In genomic region chr13:33450956-33451709, GRCh38 we compare ENCODE assay signal across 15 cellular contexts.
DNase-seq lines count a peak whose midpoint lies in the region; ATAC-seq and TF ChIP-seq lines count a peak whose summit lies in the region.
"Had no signal": no experiment of that assay in that cellular context is flagged by ENCODE, and none has a peak within 500 bp of the region (broad histone marks: within the 10 kb centered on the region; RNA-seq: fewer than 3 reads in every experiment).

No MANE protein-coding gene starts in this region.

- no peak overlapping the region for H2AFZ ChIP-seq in PC-3 (ENCODE audit: low read length)

- CTCF ChIA-PET in PC-3 (lab: Charles Lee) = no interaction called here

- no TSS peak for BruUV-seq in PC-3 (replicated peaks; lab: Mats Ljungman, UMichigan)

- H3K9ac ChIP-seq in PC-3 (ENCODE audit: low read length) (no peak overlapping the region), rectal smooth muscle tissue (ENCODE audit: low read length) (no peak overlapping the region)
- H3K9ac ChIP-seq: BLaER1 had no signal

- H3K36me3 ChIP-seq in PC-3 (ENCODE audit: low read depth, low read length) (no peaks in the 10 kb centered on the region), left lung (no peaks in the 10 kb centered on the region), rectal smooth muscle tissue (ENCODE audit: control insufficient read depth, insufficient read depth, low read length) (no peaks in the 10 kb centered on the region), ascending aorta (no peaks in the 10 kb centered on the region)
- H3K36me3 ChIP-seq: BLaER1, HAP-1 had no signal

- no peak for TF ChIP-seq CTCF in PC-3 (conservative IDR thresholded peaks at IDR 0.05; ENCODE audit: low read depth, low read length)
- no peak for TF ChIP-seq CTCF in left lung (IDR thresholded peaks at IDR 0.05)
- no peak for TF ChIP-seq CTCF in ascending aorta (IDR thresholded peaks at IDR 0.05)

- no peaks in the 10 kb centered on the region for H3K27me3 ChIP-seq in PC-3 (ENCODE audit: low read length)
- H3K27me3 ChIP-seq in left lung = no peaks in the 10 kb centered on the region
- no peaks in the 10 kb centered on the region for H3K27me3 ChIP-seq in rectal smooth muscle tissue (ENCODE audit: control insufficient read depth, insufficient read depth, low read length)
- H3K27me3 ChIP-seq in ascending aorta = no peaks in the 10 kb centered on the region
- H3K27me3 ChIP-seq: BLaER1 had no signal

- no peaks in the 10 kb centered on the region for H4K20me1 ChIP-seq in PC-3 (ENCODE audit: low read length)
- H4K20me1 ChIP-seq: BLaER1 had no signal

- peak; percentile 10 for DNase-seq in PC-3
- DNase-seq in left lung = no peak
- DNase-seq in ascending aorta (ENCODE audit: low spot score in 2 of 2) = no peak
- DNase-seq: 8988T; CD4-positive, alpha-beta memory T cell; DMS153; DMS79; GDM1; IMR-90 had no signal

- intact Hi-C loops in PC-3 (cut with micrococcal nuclease) (no loop called here), left lung (cut with DNase I) (no loop called here), ascending aorta (cut with DNase I) (loop anchor here (5.0 kb wide), 2 partner anchors 91 to 224 kb away; no protein-coding TSS in a partner anchor)

- no peaks in the 10 kb centered on the region for H3K79me2 ChIP-seq in PC-3 (ENCODE audit: low read length)

- POLR2A ChIA-PET in PC-3 (lab: Charles Lee; ENCODE audit: unreplicated experiment) = no interaction called here

- no peak overlapping the region for H3K4me2 ChIP-seq in PC-3 (ENCODE audit: low read length)
- H3K4me2 ChIP-seq: BLaER1 had no signal

- no peak for ATAC-seq in PC-3
- peak; percentile 58 for ATAC-seq in left lung
- ATAC-seq in GM18907 (IDR thresholded peaks at IDR 0.05; ENCODE audit: unreplicated experiment) = no peak
- no peak for ATAC-seq in HG02938 (IDR thresholded peaks at IDR 0.05; ENCODE audit: unreplicated experiment)
- ATAC-seq in HG03159 (IDR thresholded peaks at IDR 0.05; ENCODE audit: unreplicated experiment) = no peak

- H3K27ac ChIP-seq in PC-3 (ENCODE audit: low read length) (no peak overlapping the region), left lung (no peak overlapping the region), rectal smooth muscle tissue (ENCODE audit: low read depth, low read length) (peak overlapping the region; percentile 44), ascending aorta (peak overlapping the region in 1 of 2 donors; percentile 65)
- H3K27ac ChIP-seq: BLaER1 had no signal

- no peak overlapping the region for H3K4me3 ChIP-seq in PC-3 (ENCODE audit: low read length)
- no peak overlapping the region for H3K4me3 ChIP-seq in left lung
- H3K4me3 ChIP-seq in rectal smooth muscle tissue (ENCODE audit: low read length) = no peak overlapping the region
- H3K4me3 ChIP-seq in ascending aorta = no peak overlapping the region
- H3K4me3 ChIP-seq: BLaER1, HAP-1 had no signal

- H3K4me1 ChIP-seq in PC-3 (ENCODE audit: insufficient read depth, low read length) = peaks cover 30% of the 10 kb centered on the region
- peaks cover 0 to 4% of the 10 kb centered on the region in 2 donors for H3K4me1 ChIP-seq in left lung
- peaks cover 30% of the 10 kb centered on the region for H3K4me1 ChIP-seq in rectal smooth muscle tissue (ENCODE audit: control insufficient read depth, insufficient read depth, low read length)
- peaks cover 2 to 27% of the 10 kb centered on the region in 2 donors for H3K4me1 ChIP-seq in ascending aorta
- H3K4me1 ChIP-seq: BLaER1, HAP-1 had no signal

- H3K9me2 ChIP-seq in PC-3 (replicated peaks; ENCODE audit: low read length) = no peaks in the 10 kb centered on the region

- H3K9me3 ChIP-seq in PC-3 (ENCODE audit: low read length) = no peaks in the 10 kb centered on the region
- no peaks in the 10 kb centered on the region for H3K9me3 ChIP-seq in left lung
- no peaks in the 10 kb centered on the region for H3K9me3 ChIP-seq in ascending aorta
- H3K9me3 ChIP-seq: BLaER1 had no signal

- no peaks in the 10 kb centered on the region for H3F3A ChIP-seq in PC-3 (ENCODE audit: low read length, unreplicated experiment)
